8 cellular contexts compared by ENCODE assay signal in the genomic region with DNA sequence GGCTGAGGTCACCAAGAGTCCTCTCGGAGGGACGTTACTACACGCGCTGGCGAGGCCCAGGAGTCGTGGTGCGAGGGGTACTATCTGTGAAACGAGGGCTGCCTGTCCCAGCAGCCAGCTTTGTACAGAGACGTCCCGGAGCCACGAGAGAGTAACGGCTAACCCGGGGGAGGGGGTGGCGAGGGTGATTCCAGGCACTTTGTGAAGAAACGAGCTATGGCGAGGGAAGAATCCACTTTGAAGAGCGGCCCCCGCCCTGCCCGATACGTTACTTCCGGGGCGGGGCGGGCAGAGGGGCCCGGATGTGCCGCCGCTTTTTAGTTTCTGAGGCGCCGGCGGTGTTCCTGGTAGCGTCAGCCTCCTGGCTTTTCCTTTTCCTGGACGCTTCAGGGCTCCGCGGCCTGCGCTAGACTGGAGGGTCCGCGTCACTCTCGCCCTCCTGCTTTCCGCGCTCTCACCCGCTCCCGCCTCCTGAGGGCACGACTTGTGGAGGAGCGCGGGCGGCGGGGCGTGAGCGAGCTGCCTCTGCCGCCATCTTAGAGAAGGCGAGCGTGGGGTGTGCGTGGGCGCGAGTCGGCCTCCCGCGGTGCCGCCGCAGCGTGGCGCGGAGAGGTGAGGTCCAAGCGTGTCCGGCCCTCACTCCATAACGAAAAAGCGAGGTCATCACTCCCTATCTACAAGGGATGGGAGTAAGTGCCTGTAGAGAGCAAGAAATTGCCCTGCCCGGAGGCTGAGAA. TPM values are rescaled to one million over a fixed set of nuclear protein-coding genes. Genes with fewer than 3 reads are reported as not detected.
A peak's percentile ranks its signal among the peaks of the same experiment; 100 is the strongest.
DNase-seq lines count a peak whose midpoint lies in the region; TF ChIP-seq lines count a peak whose summit lies in the region.

No MANE protein-coding gene starts in this region.

- peak overlapping the region; percentile 87 for H3K4me3 ChIP-seq in HAP-1
- peak overlapping the region; percentile 88 to 98 for H3K4me3 ChIP-seq in neutrophil (ENCODE audit: low read depth in 1 of 2, low read length in 1 of 2)
- peak overlapping the region; percentile 82 to 100 (median 90) for H3K4me3 ChIP-seq in subcutaneous abdominal adipose tissue (ENCODE audit: low read depth in 1 of 5, low read length in 5 of 5)

- H3K4me1 ChIP-seq in HAP-1, result peaks cover 25% of the 10 kb centered on the region
- peaks cover 29 to 38% of the 10 kb centered on the region in 2 experiments for H3K4me1 ChIP-seq in neutrophil (ENCODE audit: control insufficient read depth in 1 of 2, insufficient read depth in 1 of 2, low read depth in 1 of 2, low read length in 1 of 2)
- peaks cover 0 to 36% (median 27%) of the 10 kb centered on the region in 5 donors for H3K4me1 ChIP-seq in subcutaneous abdominal adipose tissue (ENCODE audit: control insufficient read depth in 5 of 5, insufficient read depth in 5 of 5, low read length in 5 of 5)

- no peak for TF ChIP-seq CTCF in neutrophil (IDR thresholded peaks at IDR 0.05)

- H3K9me3 ChIP-seq in HAP-1, result no peaks in the 10 kb centered on the region
- H3K9me3 ChIP-seq in neutrophil, result no peaks in the 10 kb centered on the region
- no peaks in the 10 kb centered on the region for H3K9me3 ChIP-seq in subcutaneous abdominal adipose tissue (ENCODE audit: control insufficient read depth in 5 of 5, low read length in 5 of 5)

- peak overlapping the region; percentile 98 to 100 (median 99) for H3K9ac ChIP-seq in subcutaneous abdominal adipose tissue (ENCODE audit: low read length in 5 of 5)

- H3K27me3 ChIP-seq in HAP-1 (ENCODE audit: low read depth) (no peaks in the 10 kb centered on the region), neutrophil (no peaks in the 10 kb centered on the region), subcutaneous abdominal adipose tissue (ENCODE audit: control insufficient read depth in 5 of 5, insufficient read depth in 4 of 5, low read length in 5 of 5) (no peaks in the 10 kb centered on the region)

- H3K36me3 ChIP-seq in HAP-1 (replicated peaks) (peaks cover 4% of the 10 kb centered on the region; the same call in 1 of the 2 replicates), neutrophil (no peaks in the 10 kb centered on the region), subcutaneous abdominal adipose tissue (ENCODE audit: control insufficient read depth in 5 of 5, insufficient read depth in 5 of 5, low read length in 5 of 5) (peaks cover 0 to 4% (median 0%) of the 10 kb centered on the region in 5 donors)

- in situ Hi-C loops in HAP-1 (cut with MboI; ENCODE audit: low sequenced_read_pairs), result no loop called here

- H3K27ac ChIP-seq in neutrophil (peak overlapping the region; percentile 97), subcutaneous abdominal adipose tissue (ENCODE audit: low read depth, low read length) (peak overlapping the region; percentile 100)

- DNase-seq in GDM1 (lab: John Stamatoyannopoulos, UW) (peak; percentile 82), HAP-1 (ENCODE audit: low spot score in 2 of 2) (peak; percentile 87 to 89), M059J (ENCODE audit: low read depth) (peak; percentile 87), SIG-M5 treated with dmso at 0.1 percent for 504 hours (lab: John Stamatoyannopoulos, UW; ENCODE audit: unreplicated experiment) (peak; percentile 88), foreskin melanocyte (peak; percentile 79)
- DNase-seq in activated naive CD4-positive, alpha-beta T cell (lab: John Stamatoyannopoulos, UW), result peak; percentile 75 to 91 (median 87)

RNA-seq across cellular contexts. Expression of a gene that starts 0.5 kb away (rescaled TPM):
- total RNA-seq in M059J (2014; rRNA removed; shearing (Covaris generic)), result 1.9 and 3.1 TPM in 2 replicates

Comparison
In these comparisons a context has a peak if more than half of its experiments do, and no peak if none do; other contexts are left out.
1. Peak in every context shown above with its lines: DNase-seq, H3K4me3 ChIP-seq and H3K27ac ChIP-seq.